ENCODE assay signal across 8 cellular contexts in the genomic region with DNA sequence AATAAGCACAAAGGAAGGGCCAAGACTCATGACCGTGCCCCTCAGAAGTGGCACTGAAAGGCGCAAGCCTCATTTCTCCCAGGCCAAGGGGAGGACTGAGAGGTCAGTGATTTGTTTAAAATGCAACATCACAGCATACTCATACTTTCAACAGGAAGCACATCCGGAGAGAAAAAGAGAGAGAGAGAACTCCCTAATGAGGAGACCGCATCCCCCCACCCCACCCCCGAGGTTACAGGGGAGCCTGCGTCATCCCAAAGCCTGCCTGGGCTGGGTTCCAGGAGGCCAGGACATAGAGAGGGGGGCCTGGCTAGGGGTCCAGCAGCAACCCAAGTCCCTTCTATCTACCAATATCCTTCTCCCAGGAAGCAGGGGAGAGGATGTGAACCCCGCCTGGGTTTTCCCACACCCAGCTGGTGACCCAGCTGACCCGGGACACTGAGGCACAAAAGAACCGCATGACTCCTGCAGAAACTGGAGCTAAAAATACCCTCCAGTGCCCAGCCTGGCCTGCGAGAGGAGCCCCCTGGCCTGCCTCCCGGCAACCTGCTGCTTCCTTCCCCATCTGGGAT. TPM values are rescaled to one million over a fixed set of nuclear protein-coding genes. Genes with fewer than 3 reads are reported as not detected.
DNase-seq lines count a peak whose midpoint lies in the region; ATAC-seq, FAIRE-seq and TF ChIP-seq lines count a peak whose summit lies in the region.

No MANE protein-coding gene starts in this region.

- H3K36me3 ChIP-seq in kidney (ENCODE audit: control insufficient read depth in 1 of 2, insufficient read depth in 2 of 2, low read length in 2 of 2) = peaks cover 3 to 6% of the 10 kb centered on the region in 2 donors
- H3K36me3 ChIP-seq in effector memory CD4-positive, alpha-beta T cell (ENCODE audit: control insufficient read depth, insufficient read depth, low read length) = peaks cover 9% of the 10 kb centered on the region

- DNase-seq in activated T-cell treated with anti-CD3 and anti-CD28 coated beads, Interleukin-2, amount 50 U/mL, for 24 hours = no peak
- DNase-seq in activated T-cell treated with anti-CD3 and anti-CD28 coated beads, Interleukin-2, amount 50 U/mL, for 4 hours = no peak
- DNase-seq in astrocyte of the hippocampus (ENCODE audit: low read depth, low spot score) (peak; percentile 84), kidney (peak; percentile 89), substantia nigra (lab: John Stamatoyannopoulos, UW) (peak in 29 of 49 donors; percentile 18 to 78 (median 50)), Kasumi-1 (lab: John Stamatoyannopoulos, UW) (no peak)
- DNase-seq in effector memory CD4-positive, alpha-beta T cell = no peak

- H3K27ac Mint-ChIP-seq in activated T-cell treated with anti-CD3 and anti-CD28 coated beads, Interleukin-2, amount 50 U/mL, for 24 hours = peak overlapping the region; percentile 91

- H3K4me1 ChIP-seq in kidney (ENCODE audit: control insufficient read depth in 1 of 2, insufficient read depth in 1 of 2, low read depth in 1 of 2, low read length in 2 of 2) = peaks cover 7 to 43% of the 10 kb centered on the region in 2 donors
- peaks cover 44% of the 10 kb centered on the region for H3K4me1 ChIP-seq in effector memory CD4-positive, alpha-beta T cell (ENCODE audit: control insufficient read depth, insufficient read depth, low read length, poor library complexity, severe bottlenecking)

- peak overlapping the region in 1 of 2 donors; percentile 27 for H3K4me3 ChIP-seq in kidney (ENCODE audit: low read length in 2 of 2)
- H3K4me3 ChIP-seq in effector memory CD4-positive, alpha-beta T cell (ENCODE audit: insufficient read depth, low read depth, low read length, poor library complexity, severe bottlenecking) = no peak overlapping the region

- H3K9ac ChIP-seq in kidney (ENCODE audit: low read length in 2 of 2) = peak overlapping the region; percentile 31 to 79

- no peak for FAIRE-seq in kidney (lab: Jason Lieb, UNC)

- peak overlapping the region; percentile 90 for H3K4me3 Mint-ChIP-seq in activated T-cell treated with anti-CD3 and anti-CD28 coated beads, Interleukin-2, amount 50 U/mL, for 24 hours
- H3K4me3 Mint-ChIP-seq in activated T-cell treated with anti-CD3 and anti-CD28 coated beads, Interleukin-2, amount 50 U/mL, for 4 hours = no peak overlapping the region

- H3K27ac ChIP-seq in kidney (ENCODE audit: low read depth in 2 of 2, low read length in 2 of 2) (peak overlapping the region; percentile 85 to 95), substantia nigra (ENCODE audit: low read depth, low read length, poor library complexity, severe bottlenecking) (peak overlapping the region; percentile 98)
- H3K27ac ChIP-seq in effector memory CD4-positive, alpha-beta T cell (ENCODE audit: insufficient read depth, low read length, poor library complexity, severe bottlenecking) = no peak overlapping the region

- peaks cover 72% of the 10 kb centered on the region for H3K36me3 Mint-ChIP-seq in activated T-cell treated with anti-CD3 and anti-CD28 coated beads, Interleukin-2, amount 50 U/mL, for 24 hours (ENCODE audit: low read depth)
- H3K36me3 Mint-ChIP-seq in activated T-cell treated with anti-CD3 and anti-CD28 coated beads, Interleukin-2, amount 50 U/mL, for 4 hours (ENCODE audit: insufficient read depth) = peaks cover 6% of the 10 kb centered on the region

- H3K27me3 Mint-ChIP-seq in activated T-cell treated with anti-CD3 and anti-CD28 coated beads, Interleukin-2, amount 50 U/mL, for 24 hours = no peaks in the 10 kb centered on the region
- no peaks in the 10 kb centered on the region for H3K27me3 Mint-ChIP-seq in activated T-cell treated with anti-CD3 and anti-CD28 coated beads, Interleukin-2, amount 50 U/mL, for 4 hours (ENCODE audit: low read depth)

- no peak for ATAC-seq in activated T-cell treated with anti-CD3 and anti-CD28 coated beads, Interleukin-2, amount 50 U/mL, for 4 hours
- ATAC-seq in HG02610 (IDR thresholded peaks at IDR 0.05; ENCODE audit: unreplicated experiment) = no peak

- H3K27me3 ChIP-seq in effector memory CD4-positive, alpha-beta T cell (replicated peaks; ENCODE audit: control insufficient read depth, insufficient read depth, low read length, poor library complexity, severe bottlenecking) = no peaks in the 10 kb centered on the region

- no peaks in the 10 kb centered on the region for H3K9me3 ChIP-seq in kidney (ENCODE audit: control insufficient read depth in 1 of 2, low read length in 2 of 2)
- no peaks in the 10 kb centered on the region for H3K9me3 ChIP-seq in effector memory CD4-positive, alpha-beta T cell (ENCODE audit: control insufficient read depth, low read length)

- peaks cover 73% of the 10 kb centered on the region for H3K4me1 Mint-ChIP-seq in activated T-cell treated with anti-CD3 and anti-CD28 coated beads, Interleukin-2, amount 50 U/mL, for 24 hours (ENCODE audit: low read depth)
- H3K4me1 Mint-ChIP-seq in activated T-cell treated with anti-CD3 and anti-CD28 coated beads, Interleukin-2, amount 50 U/mL, for 4 hours (ENCODE audit: low read depth) = peaks cover 57% of the 10 kb centered on the region

- H3K9me3 Mint-ChIP-seq in activated T-cell treated with anti-CD3 and anti-CD28 coated beads, Interleukin-2, amount 50 U/mL, for 24 hours = no peaks in the 10 kb centered on the region
- no peaks in the 10 kb centered on the region for H3K9me3 Mint-ChIP-seq in activated T-cell treated with anti-CD3 and anti-CD28 coated beads, Interleukin-2, amount 50 U/mL, for 4 hours

- intact Hi-C loops in kidney (cut with DNase I) = no loop called here

- no peak for TF ChIP-seq CTCF in kidney (IDR thresholded peaks at IDR 0.05; ENCODE audit: borderline replicate concordance, extremely low read depth, insufficient read depth)

RNA-seq across cellular contexts. Expression of a gene that starts 3.8 kb away (rescaled TPM):
- 10 to 100 TPM; 86.9 to 94.6 (median 91.7) TPM for total RNA-seq in activated T-cell treated with anti-CD3 and anti-CD28 coated beads, Interleukin-2, amount 50 U/mL, for 4 hours
- 101 TPM for total RNA-seq in kidney
- 33.6 TPM for polyA plus RNA-seq in kidney (ENCODE audit: insufficient read depth, low read depth, low replicate concordance)

RNA-seq across cellular contexts. Expression of a gene that starts 40.7 kb away (rescaled TPM):
- 10 to 100 TPM; 26.5 to 33.5 (median 27.8) TPM for total RNA-seq in activated T-cell treated with anti-CD3 and anti-CD28 coated beads, Interleukin-2, amount 50 U/mL, for 4 hours
- 54.1 TPM for total RNA-seq in kidney
- 22.9 TPM for polyA plus RNA-seq in kidney (ENCODE audit: insufficient read depth, low read depth, low replicate concordance)

Comparison
In these comparisons a context has a peak if more than half of its experiments do, and no peak if none do; other contexts are left out.
1. DNase-seq: peak in astrocyte of the hippocampus (single experiment), kidney (single experiment) and substantia nigra (29 of 49); none in activated T-cell treated with anti-CD3 and anti-CD28 coated beads, Interleukin-2, amount 50 U/mL, for 24 hours (single experiment), activated T-cell treated with anti-CD3 and anti-CD28 coated beads, Interleukin-2, amount 50 U/mL, for 4 hours (single experiment), effector memory CD4-positive, alpha-beta T cell (0 of 3) and Kasumi-1 (0 of 2).